In the genomic region with DNA sequence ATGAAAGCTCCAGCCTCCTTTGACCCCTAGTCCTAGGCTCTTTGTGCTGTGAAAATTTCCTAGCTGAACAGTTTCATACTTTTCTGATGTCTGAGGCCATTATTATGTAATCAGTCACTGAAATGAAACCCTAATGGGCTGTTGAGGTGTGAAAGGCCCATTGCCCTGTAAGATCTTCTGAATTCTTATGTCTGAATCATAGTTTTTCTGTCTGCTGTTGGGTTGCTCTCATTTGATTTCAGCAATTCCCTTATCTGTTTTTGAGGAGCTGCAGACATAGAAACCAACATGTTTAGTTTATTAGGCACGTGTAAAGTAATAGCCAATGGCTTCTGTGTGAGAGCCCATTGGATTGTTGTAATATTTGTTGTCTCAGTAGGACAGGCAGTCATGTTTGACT, we compare ENCODE assay signal across 14 cellular contexts.
"Had no signal": no experiment of that assay in that cellular context is flagged by ENCODE, and none has a peak within 500 bp of the region (broad histone marks: within the 10 kb centered on the region; RNA-seq: fewer than 3 reads in every experiment).

No MANE protein-coding gene starts in this region.

- H3K27me3 ChIP-seq: hepatocyte, transverse colon, uterus had no signal

- H3K36me3 ChIP-seq: prostate gland, transverse colon, uterus had no signal

- H3K27ac ChIP-seq: epithelial cell of prostate, hepatocyte, prostate gland, transverse colon, uterus had no signal

- H3K4me1 ChIP-seq: prostate gland, transverse colon, uterus had no signal

- DNase-seq: activated CD4-positive, alpha-beta T cell treated with anti-CD3 and anti-CD28 coated beads, Interleukin-2, amount 50 U/mL, for 4 hours; activated effector memory CD4-positive, alpha-beta T cell treated with anti-CD3 and anti-CD28 coated beads, Interleukin-2, amount 50 U/mL, for 16 hours; activated naive CD4-positive, alpha-beta T cell treated with anti-CD3 and anti-CD28 coated beads, Interleukin-2, amount 50 U/mL, for 16 hours; activated T-cell treated with anti-CD3 and anti-CD28 coated beads, Interleukin-2, amount 50 U/mL, for 72 hours; endodermal cell; foreskin fibroblast; stimulated activated CD4-positive, alpha-beta T cell treated with anti-CD3 and anti-CD28 coated beads, Interleukin-2, amount 100 ng/mL, for 24 hours; T-helper 17 cell; transverse colon; uterus had no signal

- H3K9me3 ChIP-seq: prostate gland, transverse colon, uterus had no signal

- ATAC-seq: activated T-cell treated with anti-CD3 and anti-CD28 coated beads, Interleukin-2, amount 50 U/mL, for 72 hours; sciatic nerve; T-helper 17 cell had no signal

- H3K4me3 ChIP-seq: hepatocyte, prostate gland, transverse colon, uterus had no signal
